Comparison of ENCODE assay signal across 3 cellular contexts in the genomic region with DNA sequence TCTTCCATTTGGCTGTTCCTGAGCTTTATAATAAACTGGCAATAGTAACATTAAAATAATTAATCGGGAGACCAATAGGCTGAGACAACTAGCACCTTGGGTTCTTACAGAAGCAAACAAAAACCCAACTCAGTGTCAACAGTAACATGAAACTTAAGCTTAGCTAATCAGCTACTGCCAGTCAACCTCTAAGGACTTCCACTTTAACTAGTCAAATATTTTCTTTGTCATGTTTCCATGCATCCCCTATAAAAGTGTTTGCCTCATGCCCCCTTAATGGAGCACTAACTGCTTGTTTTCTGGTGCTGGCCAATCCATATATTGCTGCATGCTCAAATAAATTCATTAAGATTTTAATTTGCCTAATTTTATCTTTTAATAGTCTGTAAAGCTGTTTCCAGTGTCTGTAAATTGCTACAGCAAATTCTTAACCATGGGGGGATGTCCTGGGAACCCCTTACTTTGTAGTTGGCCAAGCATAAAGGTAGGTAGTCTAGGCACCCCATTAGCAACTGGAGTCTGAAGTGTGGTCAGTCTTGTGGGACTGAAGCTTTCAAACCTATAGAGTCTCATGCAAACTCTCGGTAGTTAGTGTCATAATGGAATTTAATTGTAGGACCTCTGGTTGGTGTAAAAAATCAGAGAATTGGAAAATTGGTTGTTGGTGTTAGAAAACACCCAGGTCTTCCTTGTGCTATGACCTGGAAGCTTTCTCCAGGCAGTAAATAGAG. TPM values are rescaled to one million over a fixed set of nuclear protein-coding genes. Genes with fewer than 3 reads are reported as not detected.
"Had no signal": no experiment of that assay in that cellular context is flagged by ENCODE, and none has a peak within 500 bp of the region (broad histone marks: within the 10 kb centered on the region; RNA-seq: fewer than 3 reads in every experiment).

No MANE protein-coding gene starts in this region.

RNA-seq across cellular contexts. Expression of a gene that starts 43.7 kb away (rescaled TPM):
- total RNA-seq: glomerular endothelial cell, mesenteric fat pad, smooth muscle cell had no signal
- polyA plus RNA-seq: smooth muscle cell had no signal
